ENCODE assay signal across 1 cellular context in the genomic region with DNA sequence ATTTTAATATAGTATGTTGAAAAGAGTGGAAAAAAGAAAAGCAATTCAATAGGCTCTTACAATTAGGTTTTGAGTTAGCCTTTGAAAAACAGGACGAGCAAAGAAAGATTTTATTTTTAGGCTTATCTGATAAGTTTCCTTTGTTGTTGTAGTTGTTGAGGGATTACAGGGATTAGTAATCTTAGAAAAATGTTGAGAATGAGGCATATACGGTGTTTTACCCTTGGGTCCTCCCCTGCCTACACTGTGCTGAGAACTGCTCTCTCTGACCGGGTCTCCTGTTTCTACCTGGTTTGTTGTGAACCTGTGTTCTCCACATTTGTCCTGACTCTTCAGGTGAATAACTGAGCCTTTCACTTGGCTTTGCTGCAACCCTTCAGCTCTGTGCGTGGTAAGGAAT.
TF ChIP-seq lines count a peak whose summit lies in the region.

No MANE protein-coding gene starts in this region.

TF ChIP-seq in SK-N-SH, 30 proteins besides CTCF, POLR2A, EP300 and RAD21:
- TF ChIP-seq FOXM1 (IDR thresholded peaks at IDR 0.05; ENCODE audit: low read depth): no peak
- TF ChIP-seq FOSL2 (IDR thresholded peaks at IDR 0.05; ENCODE audit: borderline replicate concordance, low read depth): peak; percentile 3; the same call in 1 of the 2 replicates
